In the genomic region with DNA sequence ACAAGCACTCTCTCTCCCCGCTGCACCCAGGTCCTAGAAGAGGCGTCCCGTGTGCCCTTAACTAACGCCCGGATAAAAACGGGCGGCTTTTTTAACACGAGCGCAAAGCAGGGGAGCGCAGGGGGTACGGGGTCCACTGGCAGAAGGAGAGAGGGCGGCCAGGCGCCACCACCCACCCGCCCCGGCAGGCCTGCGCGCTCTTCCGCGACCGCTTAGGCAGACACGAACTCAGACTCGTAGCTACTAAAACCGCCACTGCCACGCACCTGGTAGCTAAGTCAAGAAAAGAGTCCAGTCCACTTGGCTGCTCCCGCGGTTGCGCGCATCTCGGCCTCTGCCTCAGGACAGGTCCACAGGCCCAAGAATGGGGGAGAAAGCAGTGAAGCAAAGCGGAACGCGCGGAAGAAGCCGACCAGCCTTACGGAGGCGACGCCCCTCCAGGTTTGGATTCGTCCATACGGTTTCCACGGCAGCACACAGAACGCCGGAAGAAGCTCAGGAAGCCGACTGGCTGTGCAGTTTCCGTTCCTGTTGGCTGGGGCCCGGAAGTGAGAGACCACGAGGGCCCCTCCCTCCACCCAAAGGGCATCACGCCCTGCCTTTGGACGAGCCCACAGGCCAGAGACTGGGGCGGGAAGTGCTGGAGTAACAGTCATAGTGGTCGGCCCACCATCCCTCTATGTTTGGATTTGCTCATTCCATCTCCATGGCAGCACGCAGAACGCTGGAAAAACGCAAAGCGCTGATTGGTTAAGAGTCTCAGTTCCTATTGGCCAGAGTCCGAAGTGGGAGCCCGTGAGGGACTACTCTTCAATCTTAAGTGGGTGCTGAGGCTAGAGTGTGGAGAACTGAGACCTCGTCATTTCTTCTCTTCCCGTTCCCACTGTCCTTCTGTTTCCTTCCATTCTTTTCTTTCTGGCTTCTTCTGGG, we compare ENCODE assay signal across 8 cellular contexts. TPM values are rescaled to one million over a fixed set of nuclear protein-coding genes. Genes with fewer than 3 reads are reported as not detected.
A peak's percentile ranks its signal among the peaks of the same experiment; 100 is the strongest.
DNase-seq lines count a peak whose midpoint lies in the region; TF ChIP-seq lines count a peak whose summit lies in the region.

TSS of gene ULK4 (minus strand) at position 354 of the 930 bp plus-strand sequence. CDS start 7,344 bp downstream, outside the sequence.

- TF ChIP-seq POLR2A in stomach (IDR thresholded peaks at IDR 0.05), result no peak

- peak within 1 kb of the TSS; percentile 96 to 99 (median 97) for H3K27ac Mint-ChIP-seq in H9

- no peak within 1 kb of the TSS for H3K23ac ChIP-seq in H9 (ENCODE audit: insufficient read length, low read depth, low read length)

- no peaks in the 10 kb centered on the region for H3K4me1 ChIP-seq in H9 (ENCODE audit: insufficient read depth, low read length)
- H3K4me1 ChIP-seq in stomach, result peaks cover 9 to 17% (median 12%) of the 10 kb centered on the region in 4 donors

- peak within 1 kb of the TSS; percentile 53 for H3K9ac ChIP-seq in H9 (ENCODE audit: extremely low read depth, insufficient read length, low read length)
- peak within 1 kb of the TSS; percentile 56 for H3K9ac ChIP-seq in neural cell (ENCODE audit: low read length)

- no peaks in the 10 kb centered on the region for H3K27me3 ChIP-seq in H9 (ENCODE audit: insufficient read depth, low read length)
- H3K27me3 ChIP-seq in MG63, result no peaks in the 10 kb centered on the region
- H3K27me3 ChIP-seq in neural cell (ENCODE audit: insufficient read depth, low read depth, low read length), result no peaks in the 10 kb centered on the region
- H3K27me3 ChIP-seq in stomach, result no peaks in the 10 kb centered on the region

- peaks cover 5% of the 10 kb centered on the region for H3K27me3 Mint-ChIP-seq in H9 (ENCODE audit: low read depth)

- H2BK5ac ChIP-seq in H9 (ENCODE audit: insufficient read length, low read length), result no peak within 1 kb of the TSS

- peak within 1 kb of the TSS; percentile 42 for H3K14ac ChIP-seq in H9 (ENCODE audit: insufficient read depth, low read length)

- no peak within 1 kb of the TSS for H2BK120ac ChIP-seq in H9 (ENCODE audit: low read depth, low read length, poor library complexity, severe bottlenecking)

- H3K4ac ChIP-seq in H9 (ENCODE audit: low read depth, low read length), result no peak within 1 kb of the TSS

- no peak within 1 kb of the TSS for H4K5ac ChIP-seq in H9 (ENCODE audit: insufficient read length, low read depth, low read length)

- no peak within 1 kb of the TSS for H3K56ac ChIP-seq in H9 (ENCODE audit: insufficient read length, low read depth, low read length)

- WGBS in H9 (ENCODE audit: extremely low coverage, insufficient read length, low lambda C conversion rate), result no CpG with 5 or more reads among the region's 58 CpGs
- WGBS in stomach, 5 donors, result 0 to 1% (median 0%) methylated on average over 37 to 58 of the region's 58 CpGs

- intact Hi-C loops in stomach (cut with DNase I; ENCODE audit: low total_unique reads), result no loop called here

- no peaks in the 10 kb centered on the region; a peak in 2 of 5 replicates for H3K9me3 Mint-ChIP-seq in H9

- H3K4me1 Mint-ChIP-seq in H9, result peaks cover 6 to 19% of the 10 kb centered on the region in 2 experiments

- no peak within 1 kb of the TSS for H2BK12ac ChIP-seq in H9 (ENCODE audit: insufficient read length, low read depth, low read length)

- TF ChIP-seq RAD21 in neural cell (conservative IDR thresholded peaks at IDR 0.05), result no peak

- TF ChIP-seq EP300 in neural cell (conservative IDR thresholded peaks at IDR 0.05; ENCODE audit: poor library complexity, severe bottlenecking) (peak; percentile 75), stomach (IDR thresholded peaks at IDR 0.05) (no peak)

- H3K18ac ChIP-seq in H9 (ENCODE audit: insufficient read length, low read depth, low read length), result peak within 1 kb of the TSS; percentile 56

- H3K9me2 ChIP-seq in neural cell (ENCODE audit: insufficient read depth, low read length), result no peaks in the 10 kb centered on the region

- H4K20me1 ChIP-seq in H9 (ENCODE audit: control insufficient read depth, insufficient read depth, insufficient read length) (no peaks in the 10 kb centered on the region), neural cell (ENCODE audit: insufficient read depth) (no peaks in the 10 kb centered on the region)

- H3K4me3 ChIP-seq in MG63 (peak within 1 kb of the TSS; percentile 89), fibroblast of villous mesenchyme (ENCODE audit: low read depth, low read length) (peak within 1 kb of the TSS; percentile 92), neural cell (ENCODE audit: low read length) (peak within 1 kb of the TSS; percentile 86), stomach (peak within 1 kb of the TSS; percentile 80 to 98 (median 92))

- no peaks in the 10 kb centered on the region for H3K79me1 ChIP-seq in H9 (ENCODE audit: insufficient read depth, low read depth, low read length, poor library complexity, severe bottlenecking)

- no peaks in the 10 kb centered on the region for H3K9me3 ChIP-seq in H9 (ENCODE audit: control insufficient read depth, low read depth, low read length)
- no peaks in the 10 kb centered on the region for H3K9me3 ChIP-seq in MG63
- no peaks in the 10 kb centered on the region for H3K9me3 ChIP-seq in neural cell (ENCODE audit: low read length)
- H3K9me3 ChIP-seq in stomach, result no peaks in the 10 kb centered on the region

- peak within 1 kb of the TSS; percentile 62 for H3K4me2 ChIP-seq in H9 (ENCODE audit: insufficient read depth, insufficient read length, low read length)
- peak within 1 kb of the TSS; percentile 52 for H3K4me2 ChIP-seq in neural cell (ENCODE audit: low read length)

- no peaks in the 10 kb centered on the region for H3K23me2 ChIP-seq in H9 (ENCODE audit: insufficient read length, low read depth, low read length, poor library complexity, severe bottlenecking)

- H3K27ac ChIP-seq in H9 (ENCODE audit: insufficient read length, low read depth, low read length) (no peak within 1 kb of the TSS), neural cell (ENCODE audit: low read length) (peak within 1 kb of the TSS; percentile 78), stomach (peak within 1 kb of the TSS; percentile 75 to 89 (median 85))

- H2BK15ac ChIP-seq in H9 (ENCODE audit: low read depth, low read length), result no peak within 1 kb of the TSS

- H3T11ph ChIP-seq in H9 (ENCODE audit: low read length), result no peak within 1 kb of the TSS

- peak; percentile 99 for DNase-seq in ELR (ENCODE audit: low read depth)
- peak; percentile 99 for DNase-seq in H9
- DNase-seq in MG63, result peak; percentile 97
- DNase-seq in SHP77 treated with DMSO at 0.1 percent for 48 hours (lab: John Stamatoyannopoulos, UW), result peak; percentile 99
- DNase-seq in activated gamma-delta T cell (lab: John Stamatoyannopoulos, UW), result peak; percentile 71
- DNase-seq in fibroblast of villous mesenchyme (ENCODE audit: low read depth), result peak; percentile 100
- DNase-seq in stomach, result peak; percentile 96

- no peaks in the 10 kb centered on the region for H3K36me3 Mint-ChIP-seq in H9 (ENCODE audit: insufficient read depth in 1 of 3, low read depth in 3 of 3)

- H2AFZ ChIP-seq in H9 (ENCODE audit: low read length), result no peak within 1 kb of the TSS
- peak within 1 kb of the TSS; percentile 77 for H2AFZ ChIP-seq in neural cell (ENCODE audit: low read depth, low read length)

- H3F3A ChIP-seq in neural cell (ENCODE audit: insufficient read depth, low read length, poor library complexity, severe bottlenecking), result no peaks in the 10 kb centered on the region

- TF ChIP-seq CTCF in H9 (conservative IDR thresholded peaks at IDR 0.05) (no peak), fibroblast of villous mesenchyme (IDR thresholded peaks at IDR 0.05; ENCODE audit: insufficient read depth, low read depth, low read length) (no peak), neural cell (IDR thresholded peaks at IDR 0.05; ENCODE audit: poor library complexity, severe bottlenecking) (no peak), stomach (IDR thresholded peaks at IDR 0.05) (no peak)

- peaks cover 2% of the 10 kb centered on the region; the same call in 1 of the 2 replicates for H3K36me3 ChIP-seq in MG63
- no peaks in the 10 kb centered on the region for H3K36me3 ChIP-seq in neural cell (ENCODE audit: insufficient read depth, low read length)
- H3K36me3 ChIP-seq in stomach, result no peaks in the 10 kb centered on the region

- H3K79me2 ChIP-seq in H9 (ENCODE audit: insufficient read depth, low read length) (peaks cover 3% of the 10 kb centered on the region; the same call in 1 of the 2 replicates), neural cell (replicated peaks; ENCODE audit: insufficient read depth, low read length) (no peaks in the 10 kb centered on the region)

- H2AK5ac ChIP-seq in H9 (ENCODE audit: insufficient read length, low read length), result no peak within 1 kb of the TSS

- no peak within 1 kb of the TSS for H2BK20ac ChIP-seq in H9 (ENCODE audit: low read depth, low read length, poor library complexity, severe bottlenecking)

- H4K8ac ChIP-seq in H9 (replicated peaks; ENCODE audit: insufficient read length, low read depth, low read length), result no peak within 1 kb of the TSS

- no peak within 1 kb of the TSS for H4K91ac ChIP-seq in H9 (ENCODE audit: insufficient read length, low read depth, low read length)

- peak within 1 kb of the TSS; percentile 99 to 100 for H3K4me3 Mint-ChIP-seq in H9

TF ChIP-seq in neural cell, 6 proteins besides CTCF, POLR2A, EP300 and RAD21 (continues in another document):
- peak; percentile 33 for TF ChIP-seq TAF1 (IDR thresholded peaks at IDR 0.05; ENCODE audit: low read depth)
- TF ChIP-seq MXI1 (conservative IDR thresholded peaks at IDR 0.05; ENCODE audit: poor library complexity, severe bottlenecking), result peak; percentile 96
- TF ChIP-seq SMC3 (conservative IDR thresholded peaks at IDR 0.05; ENCODE audit: poor library complexity), result no peak

RNA-seq across cellular contexts. Expression of gene ULK4, which starts in this region (rescaled TPM):
- total RNA-seq in H9 (2021), result 12.1 and 12.9 TPM in 2 replicates
- total RNA-seq in MG63 (2014; rRNA removed; shearing (Covaris generic); ENCODE audit: low replicate concordance), result 0.79 and 3.6 TPM in 2 replicates
- 8.1 and 22.0 TPM in 2 replicates for total RNA-seq in fibroblast of villous mesenchyme
- 3.0 and 7.2 TPM in 2 replicates for polyA plus RNA-seq in neural cell
- polyA minus RNA-seq in neural cell, result 20.2 and 26.0 TPM in 2 replicates
- 100 to 1,000 TPM in 1 of 5 donors, 10 to 100 TPM in 3, 1 to 10 TPM in 1; 2.3 to 150 (median 12.9) TPM for total RNA-seq in stomach
- polyA plus RNA-seq in stomach, result 1 to 10 TPM; 1.6 to 3.1 (median 3.1) TPM
